In the genomic region with DNA sequence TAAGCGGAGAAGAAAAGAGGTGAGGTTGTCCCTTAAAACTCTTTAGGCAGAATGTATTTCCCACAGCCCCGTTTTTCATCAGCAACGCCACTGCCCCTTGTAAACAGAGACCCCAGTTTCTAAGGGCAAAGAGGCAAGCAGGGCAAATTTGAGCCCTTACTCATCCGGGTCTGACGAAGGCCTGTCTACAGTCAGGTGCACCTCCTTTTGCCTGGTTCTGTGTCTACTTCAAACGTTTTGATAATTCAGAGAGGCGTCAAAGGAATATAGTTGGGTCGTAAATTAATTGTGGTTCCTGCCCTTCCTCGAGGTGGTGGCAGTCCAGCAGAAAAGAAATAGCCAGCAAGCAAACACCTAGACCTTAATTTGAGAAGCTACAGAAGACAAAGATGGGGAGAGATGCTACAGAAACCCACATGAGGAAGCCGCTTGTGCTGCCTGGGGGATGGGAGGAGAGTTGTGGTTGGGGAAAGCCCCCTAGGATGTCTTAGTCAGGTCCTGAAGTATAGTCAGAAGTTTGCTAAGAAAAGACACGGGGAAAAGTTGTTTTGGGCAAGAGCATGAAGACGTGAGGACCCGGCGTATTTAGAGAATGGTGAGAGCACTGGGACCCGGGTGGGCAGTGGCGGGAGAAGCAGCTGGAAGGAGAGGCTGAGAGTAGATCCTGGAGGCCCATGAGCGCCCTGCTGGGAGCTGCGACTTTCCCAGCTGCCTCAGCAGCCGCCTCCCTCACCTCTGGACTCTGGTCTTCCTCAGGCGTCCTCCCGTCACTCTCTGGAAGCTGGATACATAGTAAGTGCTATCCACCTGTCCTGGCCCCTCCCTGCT, we compare ENCODE assay signal across 8 cellular contexts. TPM values are rescaled to one million over a fixed set of nuclear protein-coding genes. Genes with fewer than 3 reads are reported as not detected.
DNase-seq lines count a peak whose midpoint lies in the region; ATAC-seq, FAIRE-seq and TF ChIP-seq lines count a peak whose summit lies in the region.

No MANE protein-coding gene starts in this region.

- H3K9ac ChIP-seq in mammary epithelial cell (ENCODE audit: insufficient read depth, low read length) (peak overlapping the region; percentile 92), stomach smooth muscle (ENCODE audit: low read length in 2 of 2) (peak overlapping the region; percentile 94 to 98)

- H3K27me3 Mint-ChIP-seq in naive B cell, result no peaks in the 10 kb centered on the region

- H4K20me1 ChIP-seq in mammary epithelial cell (ENCODE audit: insufficient read depth, low read length), result no peaks in the 10 kb centered on the region

- H2AFZ ChIP-seq in mammary epithelial cell (ENCODE audit: low read depth, low read length), result peak overlapping the region; percentile 68

- dilution Hi-C loops in mammary epithelial cell (cut with HindIII; ENCODE audit: low sequenced_read_pairs), result no loop called here

- peaks cover 12 to 19% of the 10 kb centered on the region in 2 donors for H3K36me3 Mint-ChIP-seq in naive B cell

- peaks cover 34 to 53% (median 41%) of the 10 kb centered on the region in 3 donors for H3K4me1 Mint-ChIP-seq in naive B cell

- H3K36me3 ChIP-seq in mammary epithelial cell (ENCODE audit: insufficient read depth, low read length) (peaks cover 17% of the 10 kb centered on the region), stomach smooth muscle (ENCODE audit: control insufficient read depth in 2 of 2, insufficient read depth in 2 of 2, low read length in 2 of 2) (peaks cover 36 to 40% of the 10 kb centered on the region in 2 donors)

- WGBS in mammary epithelial cell (ENCODE audit: low coverage, missing lambda C conversion rate), result 31% methylated on average over 18 of the region's 21 CpGs

- H3K27me3 ChIP-seq in mammary epithelial cell (ENCODE audit: insufficient read depth, low read length) (no peaks in the 10 kb centered on the region), stomach smooth muscle (ENCODE audit: control insufficient read depth in 1 of 2, insufficient read depth in 2 of 2, low read length in 2 of 2) (no peaks in the 10 kb centered on the region)

- FAIRE-seq in HTR-8/SVneo (lab: Jason Lieb, UNC), result no peak

- no TSS peak for BruUV-seq in mammary epithelial cell (replicated peaks; lab: Mats Ljungman, UMichigan)

- no peaks in the 10 kb centered on the region for H3K9me3 ChIP-seq in mammary epithelial cell (replicated peaks; ENCODE audit: insufficient read depth, low read length)
- no peaks in the 10 kb centered on the region for H3K9me3 ChIP-seq in stomach smooth muscle (ENCODE audit: control insufficient read depth in 2 of 2, low read length in 2 of 2)

- H3K27ac Mint-ChIP-seq in naive B cell, result peak overlapping the region; percentile 85 to 99 (median 92)

- H3K27ac ChIP-seq in VCaP, result peak overlapping the region; percentile 95
- peak overlapping the region; percentile 94 for H3K27ac ChIP-seq in mammary epithelial cell (ENCODE audit: insufficient read depth, low read depth, low read length)
- peak overlapping the region; percentile 76 for H3K27ac ChIP-seq in stomach smooth muscle (ENCODE audit: low read length)

- intact Hi-C loops in mammary epithelial cell (cut with micrococcal nuclease), result loop anchor here (1.0 kb wide), 1 partner anchor 34 kb away; no protein-coding TSS in a partner anchor

- in situ Hi-C loops in mammary epithelial cell (cut with MboI; ENCODE audit: low sequenced_read_pairs in 2 of 2), result no loop called here

- H3K9me3 Mint-ChIP-seq in naive B cell, result no peaks in the 10 kb centered on the region

- H3K4me1 ChIP-seq in mammary epithelial cell (ENCODE audit: insufficient read depth, low read length) (peaks cover 24% of the 10 kb centered on the region), stomach smooth muscle (ENCODE audit: control insufficient read depth, insufficient read depth, low read length) (peaks cover 48% of the 10 kb centered on the region)

- H3K4me2 ChIP-seq in mammary epithelial cell (ENCODE audit: insufficient read depth, low read depth, low read length), result peak overlapping the region; percentile 94

- peaks cover 61% of the 10 kb centered on the region for H3K79me2 ChIP-seq in mammary epithelial cell (ENCODE audit: insufficient read depth, low read length)

- CTCF ChIA-PET in mammary epithelial cell (lab: Charles Lee; ENCODE audit: low non-redundant PET), result no interaction called here

- peak; percentile 73 for DNase-seq in GM19238 (ENCODE audit: insufficient read length, low spot score)
- DNase-seq in mammary epithelial cell, result peak; percentile 42
- peak; percentile 81 for DNase-seq in naive B cell
- DNase-seq in SHP77 treated with DMSO at 0.1 percent for 48 hours (lab: John Stamatoyannopoulos, UW), result no peak
- DNase-seq in HTR-8/SVneo (ENCODE audit: insufficient read length, low spot score), result no peak

- H3K4me3 Mint-ChIP-seq in naive B cell, result peak overlapping the region; percentile 75 to 95 (median 89)

- TF ChIP-seq CTCF in VCaP (conservative IDR thresholded peaks at IDR 0.05) (no peak), mammary epithelial cell (conservative IDR thresholded peaks at IDR 0.05 in 1 of 2, IDR thresholded peaks at IDR 0.05 in 1 of 2; ENCODE audit: extremely low read depth in 1 of 2, insufficient read depth in 1 of 2, low read depth in 1 of 2, low read length in 2 of 2) (no peak)

- H3K4me3 ChIP-seq in mammary epithelial cell (replicated peaks in 1 of 3; ENCODE audit: insufficient read depth in 1 of 3, low read depth in 2 of 3, low read length in 3 of 3) (peak overlapping the region; percentile 65 to 95 (median 80)), stomach smooth muscle (ENCODE audit: low read length in 2 of 2) (peak overlapping the region; percentile 75 to 96)

- ATAC-seq in naive B cell (ENCODE audit: low read depth in 2 of 2) (peak in 1 of 2 donors; percentile 9), HG03139 (IDR thresholded peaks at IDR 0.05; ENCODE audit: unreplicated experiment) (no peak)

RNA-seq across cellular contexts. Expression of gene FBRS, which starts 2.4 kb away (rescaled TPM):
- 10 to 100 TPM; 20.7 to 60.8 TPM for total RNA-seq in mammary epithelial cell
- 7.8 TPM for polyA plus RNA-seq in mammary epithelial cell
- polyA minus RNA-seq in mammary epithelial cell, result 27.2 TPM
- 1 to 10 TPM in 5 of 6 donors, under 1 TPM in 1; 0.88 to 9.0 (median 4.2) TPM for polyA plus RNA-seq in naive B cell (ENCODE audit: low read depth in 6 of 6)

RNA-seq across cellular contexts. Expression of gene PRR14, which starts 9.9 kb away (rescaled TPM):
- total RNA-seq in mammary epithelial cell, result 10 to 100 TPM; 10.2 to 38.5 TPM
- polyA plus RNA-seq in mammary epithelial cell (4.8 TPM), naive B cell (ENCODE audit: low read depth in 6 of 6) (10 to 100 TPM; 11.6 to 40.9 (median 17.8) TPM)
- 22.0 TPM for polyA minus RNA-seq in mammary epithelial cell

RNA-seq across cellular contexts. Expression of gene SRCAP, which starts 38.3 kb away (rescaled TPM):
- total RNA-seq in mammary epithelial cell, result 10 to 100 TPM; 20.2 to 46.2 TPM
- polyA plus RNA-seq in mammary epithelial cell (3.9 TPM), naive B cell (ENCODE audit: low read depth in 6 of 6) (10 to 100 TPM in 5 of 6 donors, not detected in 1; 11.9 to 41.5 (median 14.8) TPM)
- 41.0 TPM for polyA minus RNA-seq in mammary epithelial cell

RNA-seq across cellular contexts. Expression of gene ZNF689, which starts 50.4 kb away (rescaled TPM):
- total RNA-seq in mammary epithelial cell, result 1 to 10 TPM; 6.7 to 7.0 TPM
- polyA plus RNA-seq in mammary epithelial cell, result 4.7 TPM
- 9.9 TPM for polyA minus RNA-seq in mammary epithelial cell
- 10 to 100 TPM in 4 of 6 donors, 1 to 10 TPM in 2; 6.1 to 12.8 (median 10.5) TPM for polyA plus RNA-seq in naive B cell (ENCODE audit: low read depth in 6 of 6)

Comparison
In these comparisons a context has a peak if more than half of its experiments do, and no peak if none do; other contexts are left out.
1. DNase-seq: peak in GM19238 (single experiment), mammary epithelial cell (single experiment) and naive B cell (single experiment); none in SHP77 treated with DMSO at 0.1 percent for 48 hours (single experiment) and HTR-8/SVneo (single experiment).
2. Peak in every context shown above with its lines, with median percentiles within 50 percentile points of each other: H3K27ac ChIP-seq.